13 cellular contexts compared by ENCODE assay signal in the genomic region with DNA sequence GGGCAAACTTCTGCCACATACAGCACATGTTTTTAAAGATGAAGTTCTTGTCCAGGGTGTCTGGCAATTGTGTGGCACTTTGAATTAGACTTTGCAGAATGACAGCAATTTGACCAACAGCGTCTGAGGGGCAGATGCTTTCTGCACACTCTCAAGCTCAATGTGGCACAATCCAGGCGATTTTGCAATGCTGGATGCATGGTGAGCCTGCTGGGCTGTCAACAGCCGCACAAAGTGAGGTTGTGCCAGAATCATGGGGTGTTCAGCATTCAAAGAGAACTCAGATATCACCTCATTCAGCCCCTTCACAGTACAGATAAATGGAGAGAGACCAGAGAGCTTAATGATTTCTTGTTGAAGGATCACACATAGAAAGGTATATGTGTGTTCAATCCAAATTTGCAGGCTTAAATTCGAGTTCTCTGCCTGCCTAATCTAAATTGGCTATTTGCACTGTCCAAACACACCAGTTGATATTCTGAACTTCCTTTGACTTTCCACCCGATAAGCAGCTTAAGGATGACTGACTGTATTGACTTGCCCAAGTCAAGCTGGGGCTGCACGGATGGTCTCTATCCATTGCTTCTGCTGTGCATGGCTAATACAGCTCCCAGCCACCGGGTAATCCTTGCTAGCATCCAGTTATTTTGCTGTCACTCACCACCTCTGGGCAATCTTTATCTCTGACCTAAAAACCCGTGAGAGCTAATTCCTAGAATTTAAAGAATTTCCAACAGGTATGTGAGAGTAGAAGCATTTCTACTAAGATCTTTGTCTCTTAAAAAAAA.
"Had no signal": no experiment of that assay in that cellular context is flagged by ENCODE, and none has a peak within 500 bp of the region (broad histone marks: within the 10 kb centered on the region; RNA-seq: fewer than 3 reads in every experiment).

No MANE protein-coding gene starts in this region.

- H3K27ac ChIP-seq: adrenal gland, dorsolateral prefrontal cortex, neutrophil, pancreas, sigmoid colon, testis had no signal

- H3K36me3 ChIP-seq: adrenal gland, neutrophil, pancreas, sigmoid colon had no signal

- H3K4me1 ChIP-seq: adrenal gland, pancreas, testis had no signal

- DNase-seq: activated CD4-positive, alpha-beta T cell treated with anti-CD3 and anti-CD28 coated beads, Interleukin-2, amount 50 U/mL, for 48 hours; activated gamma-delta T cell treated with Interleukin-2 at 50 U/mL for 16 hours; adrenal gland; dorsolateral prefrontal cortex; natural killer cell; pancreas; sigmoid colon; stimulated activated CD4-positive, alpha-beta T cell treated with anti-CD3 and anti-CD28 coated beads, Interleukin-4, amount 100 ng/mL, for 24 hours; T-helper 2 cell; testis had no signal

- H3K4me3 ChIP-seq: adrenal gland, dorsolateral prefrontal cortex, pancreas, sigmoid colon, testis had no signal

- H3K9me3 ChIP-seq: adrenal gland, neutrophil, pancreas, sigmoid colon, testis had no signal

- ATAC-seq: activated naive CD4-positive, alpha-beta T cell treated with anti-CD3 and anti-CD28 coated beads, Interleukin-2, amount 50 U/mL, for 72 hours; natural killer cell; pancreas; stimulated activated effector memory CD8-positive, alpha-beta T cell treated with anti-CD3 and anti-CD28 coated beads, Interleukin-12 subunit alpha, Interleukin-12 subunit beta, amount 100 ng/mL, for 72 hours had no signal

- H3K27me3 ChIP-seq: adrenal gland, neutrophil, pancreas, sigmoid colon, testis had no signal
